ENCODE assay signal across 17 cellular contexts in genomic region chr6:68641172-68641571, GRCh38. TPM values are rescaled to one million over a fixed set of nuclear protein-coding genes. Genes with fewer than 3 reads are reported as not detected.
"Had no signal": no experiment of that assay in that cellular context is flagged by ENCODE, and none has a peak within 500 bp of the region (broad histone marks: within the 10 kb centered on the region; RNA-seq: fewer than 3 reads in every experiment).

No MANE protein-coding gene starts in this region.

- H3K9me3 ChIP-seq: ascending aorta, breast epithelium, spleen, upper lobe of right lung had no signal

- DNase-seq: activated CD4-positive, alpha-beta T cell treated with anti-CD3 and anti-CD28 coated beads, Interleukin-2, amount 50 U/mL, for 1 hour; activated CD4-positive, CD25-positive, alpha-beta regulatory T cell treated with anti-CD3 and anti-CD28 coated beads, Interleukin-2, amount 50 U/mL, for 72 hours; activated effector memory CD4-positive, alpha-beta T cell treated with anti-CD3 and anti-CD28 coated beads, Interleukin-2, amount 50 U/mL, for 16 hours; activated naive CD4-positive, alpha-beta T cell treated with anti-CD3 and anti-CD28 coated beads, Interleukin-2, amount 50 U/mL, for 16 hours; activated T-cell treated with anti-CD3 and anti-CD28 coated beads, Interleukin-2, amount 50 U/mL, for 72 hours; dermis blood vessel endothelial cell; effector memory CD8-positive, alpha-beta T cell; foreskin fibroblast; left ventricle myocardium superior; naive thymus-derived CD8-positive, alpha-beta T cell; posterior cingulate gyrus; spleen; stimulated activated CD4-positive, alpha-beta T cell treated with anti-CD3 and anti-CD28 coated beads, Interleukin-4, amount 100 ng/mL, for 4 hours; upper lobe of right lung had no signal

- H3K27ac ChIP-seq: breast epithelium, upper lobe of right lung had no signal

- H3K4me1 ChIP-seq: ascending aorta, breast epithelium had no signal

- ATAC-seq: activated T-cell treated with anti-CD3 and anti-CD28 coated beads, Interleukin-2, amount 50 U/mL, for 72 hours; effector memory CD8-positive, alpha-beta T cell; naive thymus-derived CD8-positive, alpha-beta T cell; stimulated activated memory B cell treated with anti-CD40 and anti-IgM and Interleukin-4, amounts not matched to agents 10 μg/mL and 1 μg/mL and 100 μg/mL, for 72 hours; upper lobe of right lung had no signal

- H3K36me3 ChIP-seq: ascending aorta, breast epithelium, spleen, upper lobe of right lung had no signal

- H3K27me3 ChIP-seq: ascending aorta had no signal

RNA-seq across cellular contexts. Expression of gene ADGRB3, which starts 6.1 kb away (rescaled TPM):
- total RNA-seq: activated T-cell treated with anti-CD3 and anti-CD28 coated beads, Interleukin-2, amount 50 U/mL, for 72 hours; dermis blood vessel endothelial cell; naive thymus-derived CD8-positive, alpha-beta T cell had no signal
- polyA plus RNA-seq: naive thymus-derived CD8-positive, alpha-beta T cell had no signal
